In genomic region chr12:29427964-29428363, GRCh38 we compare ENCODE assay signal across 9 cellular contexts. TPM values are rescaled to one million over a fixed set of nuclear protein-coding genes. Genes with fewer than 3 reads are reported as not detected.
DNase-seq lines count a peak whose midpoint lies in the region; ATAC-seq, FAIRE-seq and TF ChIP-seq lines count a peak whose summit lies in the region.
"Had no signal": no experiment of that assay in that cellular context is flagged by ENCODE, and none has a peak within 500 bp of the region (broad histone marks: within the 10 kb centered on the region; RNA-seq: fewer than 3 reads in every experiment).

No MANE protein-coding gene starts in this region.

- no peak for FAIRE-seq in keratinocyte (lab: Jason Lieb, UNC)

- dilution Hi-C loops in keratinocyte (cut with MboI; ENCODE audit: extremely low pct_ligation_motif_present, low sequenced_read_pairs), result no loop called here

- H3K9me3 ChIP-seq in OCI-LY7 (ENCODE audit: low read length) (no peaks in the 10 kb centered on the region), keratinocyte (ENCODE audit: control insufficient read depth, low read depth, low read length) (no peaks in the 10 kb centered on the region)

- H3K27me3 ChIP-seq in keratinocyte (ENCODE audit: control insufficient read depth, extremely low read depth, insufficient read depth, low read length), result no peaks in the 10 kb centered on the region

- no peak overlapping the region for H3K9ac ChIP-seq in keratinocyte (ENCODE audit: control insufficient read depth, extremely low read depth, insufficient read depth, low read length)
- H3K9ac ChIP-seq: parathyroid adenoma had no signal

- H3K4me1 ChIP-seq in OCI-LY7 (ENCODE audit: insufficient read depth, low read length, poor library complexity, severe bottlenecking) (peaks cover 31% of the 10 kb centered on the region), keratinocyte (ENCODE audit: control insufficient read depth, extremely low read depth, insufficient read depth, low read length) (peaks cover 15% of the 10 kb centered on the region)
- H3K4me1 ChIP-seq: parathyroid adenoma had no signal

- intact Hi-C loops in Right ventricle myocardium inferior (cut with DNase I), result no loop called here
- intact Hi-C loops in cardiac septum (cut with DNase I), result no loop called here
- intact Hi-C loops in OCI-LY7 (cut with micrococcal nuclease; ENCODE audit: unreplicated experiment), result loop anchor here (5.0 kb wide), 1 partner anchor 46 kb away; the partner anchor contains the start of gene ERGIC2

- H3K4me3 ChIP-seq in OCI-LY7 (ENCODE audit: low read depth, low read length, poor library complexity, severe bottlenecking), result no peak overlapping the region
- no peak overlapping the region for H3K4me3 ChIP-seq in keratinocyte (ENCODE audit: control insufficient read depth in 2 of 3, extremely low read depth in 1 of 3, insufficient read depth in 2 of 3, low read depth in 1 of 3, low read length in 3 of 3)

- CTCF ChIA-PET in OCI-LY7 (lab: Charles Lee; ENCODE audit: unreplicated experiment), result no interaction called here

- POLR2A ChIA-PET in OCI-LY7 (lab: Charles Lee), result interaction anchor here (0.6 to 0.7 kb wide), 2 partner anchors 71 to 97 kb away, joined by 4 read pairs; no protein-coding TSS in a partner anchor

- H4K20me1 ChIP-seq in OCI-LY7 (ENCODE audit: insufficient read depth, low read length), result no peaks in the 10 kb centered on the region
- no peaks in the 10 kb centered on the region for H4K20me1 ChIP-seq in keratinocyte (ENCODE audit: control insufficient read depth, extremely low read depth, insufficient read depth, low read length)

- H3K79me2 ChIP-seq in OCI-LY7 (ENCODE audit: insufficient read depth, low read depth, low read length) (no peaks in the 10 kb centered on the region), keratinocyte (ENCODE audit: control insufficient read depth, insufficient read depth, low read length) (no peaks in the 10 kb centered on the region)
- H3K79me2 ChIP-seq: parathyroid adenoma had no signal

- H3K27ac ChIP-seq in OCI-LY7 (ENCODE audit: low read depth, low read length, poor library complexity, severe bottlenecking) (no peak overlapping the region), keratinocyte (ENCODE audit: control insufficient read depth, insufficient read depth, low read length) (peak overlapping the region; percentile 61)
- H3K27ac ChIP-seq: parathyroid adenoma had no signal

- H2AFZ ChIP-seq in OCI-LY7 (ENCODE audit: low read length) (peak overlapping the region; percentile 64), keratinocyte (ENCODE audit: control insufficient read depth, low read length) (no peak overlapping the region)
- H2AFZ ChIP-seq: parathyroid adenoma had no signal

- H3K9me2 ChIP-seq in OCI-LY7 (ENCODE audit: insufficient read depth, low read length), result no peaks in the 10 kb centered on the region

- BruUV-seq in OCI-LY7 (replicated peaks; lab: Mats Ljungman, UMichigan), result no TSS peak

- ATAC-seq in Right ventricle myocardium inferior (peak; percentile 46), HG02943 (IDR thresholded peaks at IDR 0.05; ENCODE audit: low read depth, unreplicated experiment) (peak; percentile 100)

- no peak for DNase-seq in Right ventricle myocardium inferior (ENCODE audit: missing footprints)
- DNase-seq in cardiac septum (ENCODE audit: low spot score), result no peak
- peak; percentile 65 for DNase-seq in OCI-LY7 (ENCODE audit: low spot score)
- DNase-seq in keratinocyte (ENCODE audit: low read depth, low spot score), result no peak
- no peak for DNase-seq in NCI-H526 treated with DMSO at 0.1 percent for 48 hours (lab: John Stamatoyannopoulos, UW)
- no peak for DNase-seq in NCI-H1417 (lab: John Stamatoyannopoulos, UW)
- no peak for DNase-seq in nucleus accumbens (lab: John Stamatoyannopoulos, UW)

- H3K4me2 ChIP-seq in OCI-LY7 (ENCODE audit: low read length) (peak overlapping the region; percentile 32), keratinocyte (ENCODE audit: control insufficient read depth, extremely low read depth, insufficient read depth, low read depth, low read length) (no peak overlapping the region)

- TF ChIP-seq CTCF in OCI-LY7 (conservative IDR thresholded peaks at IDR 0.05; ENCODE audit: low read length) (peak; percentile 72), keratinocyte (optimal IDR thresholded peaks at IDR 0.05 in 1 of 3, IDR thresholded peaks at IDR 0.05 in 1 of 3, conservative IDR thresholded peaks at IDR 0.05 in 1 of 3; ENCODE audit: extremely low read depth in 1 of 3, insufficient read depth in 2 of 3, low read length in 3 of 3) (peak in 1 of 3 experiments; percentile 19)

- no peaks in the 10 kb centered on the region for H3K9me1 ChIP-seq in keratinocyte (ENCODE audit: control insufficient read depth, extremely low read depth, insufficient read depth, low read length)

- no peaks in the 10 kb centered on the region for H3K36me3 ChIP-seq in OCI-LY7 (ENCODE audit: insufficient read depth, low read length)
- no peaks in the 10 kb centered on the region for H3K36me3 ChIP-seq in keratinocyte (ENCODE audit: control insufficient read depth in 2 of 2, extremely low read depth in 1 of 2, insufficient read depth in 2 of 2, low read length in 2 of 2)

RNA-seq across cellular contexts. Expression of gene ERGIC2, which starts 47.0 kb away (rescaled TPM):
- 86.6 TPM for total RNA-seq in Right ventricle myocardium inferior
- total RNA-seq in cardiac septum, result 84.1 TPM
- 27.8 and 34.5 TPM in 2 replicates for total RNA-seq in OCI-LY7 (2014; rRNA removed; shearing (Covaris generic))
- 55.9 and 61.7 TPM in 2 replicates for total RNA-seq in OCI-LY7 (2022)
- 39.1 to 62.4 TPM (median 44.7 TPM) in 3 replicates for polyA plus RNA-seq in keratinocyte
- 98.2 TPM for polyA plus RNA-seq in keratinocyte (2011; ENCODE audit: low read depth)
- polyA plus RNA-seq in keratinocyte (2011; cell fraction: cytosol; rRNA removed), result 30.8 and 52.4 TPM in 2 replicates
- polyA plus RNA-seq in keratinocyte (2011; cell fraction: nucleus; rRNA removed), result 35.1 and 55.7 TPM in 2 replicates
- polyA plus RNA-seq in keratinocyte (2012; ENCODE audit: low replicate concordance), result 51.9 and 55.8 TPM in 2 replicates
- polyA minus RNA-seq in keratinocyte, result 4.6 to 43.3 TPM (median 9.1 TPM) in 3 replicates
- polyA minus RNA-seq in keratinocyte (2011; cell fraction: cytosol; rRNA and poly(A)+ RNA removed), result 10.0 TPM
- polyA minus RNA-seq in keratinocyte (2011; cell fraction: nucleus; rRNA and poly(A)+ RNA removed), result 11.2 and 28.2 TPM in 2 replicates
